ENCODE assay signal across 1 cellular context in the genomic region with DNA sequence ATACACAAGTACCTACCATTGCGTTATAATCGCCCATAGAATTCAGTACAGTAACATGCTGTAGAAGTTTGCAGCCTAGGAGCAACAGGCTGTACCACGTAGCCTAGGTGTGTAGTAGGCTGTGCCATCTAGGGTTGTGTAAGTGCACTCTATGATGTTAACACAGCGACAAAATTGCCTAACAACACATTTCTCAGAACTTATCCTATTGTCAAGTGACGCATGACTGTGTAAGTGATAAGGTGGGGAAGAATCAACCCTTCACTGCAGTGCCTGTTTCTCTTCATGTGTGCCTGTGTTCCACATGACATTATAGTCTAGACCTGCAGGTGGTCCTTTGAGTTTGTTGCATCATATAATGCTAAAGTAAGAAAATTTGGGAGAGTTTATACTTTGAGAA.
TF ChIP-seq lines count a peak whose summit lies in the region.

No MANE protein-coding gene starts in this region.

TF ChIP-seq in HEK293, 187 proteins besides CTCF, POLR2A, EP300 and RAD21 (continued from another document):
- TF ChIP-seq, protein P1, sequence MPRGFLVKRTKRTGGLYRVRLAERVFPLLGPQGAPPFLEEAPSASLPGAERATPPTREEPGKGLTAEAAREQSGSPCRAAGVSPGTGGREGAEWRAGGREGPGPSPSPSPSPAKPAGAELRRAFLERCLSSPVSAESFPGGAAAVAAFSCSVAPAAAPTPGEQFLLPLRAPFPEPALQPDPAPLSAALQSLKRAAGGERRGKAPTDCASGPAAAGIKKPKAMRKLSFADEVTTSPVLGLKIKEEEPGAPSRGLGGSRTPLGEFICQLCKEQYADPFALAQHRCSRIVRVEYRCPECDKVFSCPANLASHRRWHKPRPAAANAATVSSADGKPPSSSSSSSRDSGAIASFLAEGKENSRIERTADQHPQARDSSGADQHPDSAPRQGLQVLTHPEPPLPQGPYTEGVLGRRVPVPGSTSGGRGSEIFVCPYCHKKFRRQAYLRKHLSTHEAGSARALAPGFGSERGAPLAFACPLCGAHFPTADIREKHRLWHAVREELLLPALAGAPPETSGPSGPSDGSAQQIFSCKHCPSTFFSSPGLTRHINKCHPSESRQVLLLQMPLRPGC (tag by site-specific recombination; IDR thresholded peaks at IDR 0.05) = no peak
- TF ChIP-seq SCRT2 (tag by site-specific recombination; IDR thresholded peaks at IDR 0.05) = peak; percentile 86
- TF ChIP-seq ZNF174 (tag by site-specific recombination; IDR thresholded peaks at IDR 0.05) = no peak
- TF ChIP-seq ZBTB20 (tag by site-specific recombination; IDR thresholded peaks at IDR 0.05) = no peak
- peak; percentile 91; the same call in 1 of the 2 replicates for TF ChIP-seq TRIM28 (IDR thresholded peaks at IDR 0.05; ENCODE audit: borderline replicate concordance, low read length)
- TF ChIP-seq ZNF335 (tag by site-specific recombination; conservative IDR thresholded peaks at IDR 0.05) = peak; percentile 41; the same call in 1 of the 2 replicates
